ENCODE assay signal across 10 cellular contexts in genomic region chr3:48469046-48469915, GRCh38. TPM values are rescaled to one million over a fixed set of nuclear protein-coding genes. Genes with fewer than 3 reads are reported as not detected.
DNase-seq lines count a peak whose midpoint lies in the region; ATAC-seq and TF ChIP-seq lines count a peak whose summit lies in the region.
"Had no signal": no experiment of that assay in that cellular context is flagged by ENCODE, and none has a peak within 500 bp of the region (broad histone marks: within the 10 kb centered on the region; RNA-seq: fewer than 3 reads in every experiment).

No MANE protein-coding gene starts in this region.

- H3K36me3 ChIP-seq in esophagus muscularis mucosa = peaks cover 14 to 43% (median 37%) of the 10 kb centered on the region in 4 donors

- peaks cover 44% of the 10 kb centered on the region for H3K36me3 Mint-ChIP-seq in activated CD4-positive, alpha-beta T cell treated with anti-CD3 and anti-CD28 coated beads for 36 hours (ENCODE audit: low read depth)
- H3K36me3 Mint-ChIP-seq in T-cell = peaks cover 22% of the 10 kb centered on the region
- H3K36me3 Mint-ChIP-seq in stimulated activated memory B cell treated with anti-CD40 and anti-IgM and Interleukin-4, amounts not matched to agents 10 μg/mL and 1 μg/mL and 100 μg/mL, for 72 hours = peaks cover 29% of the 10 kb centered on the region

- TF ChIP-seq CTCF in esophagus muscularis mucosa (IDR thresholded peaks at IDR 0.05) = no peak

- no peaks in the 10 kb centered on the region for H3K27me3 Mint-ChIP-seq in activated CD4-positive, alpha-beta T cell treated with anti-CD3 and anti-CD28 coated beads for 36 hours
- H3K27me3 Mint-ChIP-seq in T-cell = no peaks in the 10 kb centered on the region
- no peaks in the 10 kb centered on the region for H3K27me3 Mint-ChIP-seq in stimulated activated memory B cell treated with anti-CD40 and anti-IgM and Interleukin-4, amounts not matched to agents 10 μg/mL and 1 μg/mL and 100 μg/mL, for 72 hours

- no peaks in the 10 kb centered on the region for H3K9me3 Mint-ChIP-seq in activated CD4-positive, alpha-beta T cell treated with anti-CD3 and anti-CD28 coated beads for 36 hours (ENCODE audit: low read depth)
- H3K9me3 Mint-ChIP-seq in T-cell = no peaks in the 10 kb centered on the region
- no peaks in the 10 kb centered on the region for H3K9me3 Mint-ChIP-seq in stimulated activated memory B cell treated with anti-CD40 and anti-IgM and Interleukin-4, amounts not matched to agents 10 μg/mL and 1 μg/mL and 100 μg/mL, for 72 hours

- no peaks in the 10 kb centered on the region for H3K27me3 ChIP-seq in esophagus muscularis mucosa

- 85% methylated on average over 20 of the region's 29 CpGs for WGBS in esophagus muscularis mucosa

- peak overlapping the region; percentile 96 to 100 (median 98) for H3K27ac ChIP-seq in esophagus muscularis mucosa (replicated peaks in 1 of 4)

- TF ChIP-seq EP300 in esophagus muscularis mucosa (IDR thresholded peaks at IDR 0.05) = no peak

- H3K4me1 ChIP-seq in esophagus muscularis mucosa = peaks cover 86 to 89% (median 88%) of the 10 kb centered on the region in 4 donors

- H3K27ac Mint-ChIP-seq in activated CD4-positive, alpha-beta T cell treated with anti-CD3 and anti-CD28 coated beads for 36 hours = peak overlapping the region; percentile 96
- H3K27ac Mint-ChIP-seq in T-cell = peak overlapping the region; percentile 86 to 95
- peak overlapping the region; percentile 95 for H3K27ac Mint-ChIP-seq in stimulated activated memory B cell treated with anti-CD40 and anti-IgM and Interleukin-4, amounts not matched to agents 10 μg/mL and 1 μg/mL and 100 μg/mL, for 72 hours

- H3K4me3 ChIP-seq in esophagus muscularis mucosa = no peak overlapping the region

- POLR2A ChIA-PET in activated CD4-positive, alpha-beta T cell treated with anti-CD3 and anti-CD28 coated beads for 36 hours (lab: Charles Lee) = interaction anchor here (0.6 kb wide), 1 partner anchor 142 kb away, joined by 6 read pairs; no protein-coding TSS in a partner anchor
- POLR2A ChIA-PET in T-cell (lab: Charles Lee) = no interaction called here

- intact Hi-C loops in activated CD4-positive, alpha-beta T cell treated with anti-CD3 and anti-CD28 coated beads for 36 hours (cut with DNase I, micrococcal nuclease) = loop anchor here in 1 of 2 experiments (5.0 kb wide), 1 partner anchor 78 kb away; no protein-coding TSS in a partner anchor
- intact Hi-C loops in esophagus muscularis mucosa (cut with DNase I) = no loop called here

- H3K4me3 Mint-ChIP-seq in activated CD4-positive, alpha-beta T cell treated with anti-CD3 and anti-CD28 coated beads for 36 hours = peak overlapping the region; percentile 93
- H3K4me3 Mint-ChIP-seq in T-cell = peak overlapping the region; percentile 69 to 85 (median 83)
- H3K4me3 Mint-ChIP-seq in stimulated activated memory B cell treated with anti-CD40 and anti-IgM and Interleukin-4, amounts not matched to agents 10 μg/mL and 1 μg/mL and 100 μg/mL, for 72 hours = peak overlapping the region; percentile 36

- TF ChIP-seq POLR2A in esophagus muscularis mucosa (IDR thresholded peaks at IDR 0.05; ENCODE audit: low read depth) = no peak

- no peaks in the 10 kb centered on the region for H3K9me3 ChIP-seq in esophagus muscularis mucosa

- no peak for DNase-seq in activated CD4-positive, alpha-beta T cell treated with anti-CD3 and anti-CD28 coated beads for 36 hours
- DNase-seq in activated CD4-positive, alpha-beta T cell treated with anti-CD3 and anti-CD28 coated beads, Interleukin-2, amount 50 U/mL, for 4 hours = no peak
- no peak for DNase-seq in T-cell
- DNase-seq in esophagus muscularis mucosa (ENCODE audit: extremely low spot score) = no peak
- no peak for DNase-seq in DMS 273 treated with DMSO at 0.1 percent for 48 hours (lab: John Stamatoyannopoulos, UW)
- DNase-seq in NCI-H526 (lab: John Stamatoyannopoulos, UW) = no peak
- DNase-seq: activated CD4-positive, alpha-beta T cell treated with anti-CD3 and anti-CD28 coated beads, Interleukin-2, amount 50 U/mL, for 48 hours; PC-3 had no signal

- H3K4me1 Mint-ChIP-seq in activated CD4-positive, alpha-beta T cell treated with anti-CD3 and anti-CD28 coated beads for 36 hours = peaks cover 58% of the 10 kb centered on the region
- peaks cover 62 to 72% (median 70%) of the 10 kb centered on the region in 3 donors for H3K4me1 Mint-ChIP-seq in T-cell
- H3K4me1 Mint-ChIP-seq in stimulated activated memory B cell treated with anti-CD40 and anti-IgM and Interleukin-4, amounts not matched to agents 10 μg/mL and 1 μg/mL and 100 μg/mL, for 72 hours = peaks cover 63% of the 10 kb centered on the region

- no peak for ATAC-seq in activated CD4-positive, alpha-beta T cell treated with anti-CD3 and anti-CD28 coated beads for 36 hours
- ATAC-seq in T-cell (replicated peaks in 1 of 4) = no peak
- ATAC-seq in stimulated activated memory B cell treated with anti-CD40 and anti-IgM and Interleukin-4, amounts not matched to agents 10 μg/mL and 1 μg/mL and 100 μg/mL, for 72 hours = no peak
- ATAC-seq in GM19023 (IDR thresholded peaks at IDR 0.05; ENCODE audit: unreplicated experiment) = no peak
- ATAC-seq: PC-3 had no signal

- CTCF ChIA-PET in activated CD4-positive, alpha-beta T cell treated with anti-CD3 and anti-CD28 coated beads for 36 hours (lab: Charles Lee) = interaction anchor here (0.6 to 1.6 kb wide), 3 partner anchors 34 to 398 kb away, joined by 3 to 6 read pairs (median 3); no protein-coding TSS in a partner anchor
- CTCF ChIA-PET in T-cell (lab: Charles Lee) = interaction anchor here (1.0 to 1.5 kb wide), 2 partner anchors 12 to 33 kb away, joined by 4 read pairs; no protein-coding TSS in a partner anchor

RNA-seq across cellular contexts. Expression of gene ATRIP, which starts 22.7 kb away (rescaled TPM):
- 10 to 100 TPM; 16.8 to 21.0 TPM for total RNA-seq in activated CD4-positive, alpha-beta T cell treated with anti-CD3 and anti-CD28 coated beads for 36 hours
- total RNA-seq in T-cell (10 to 100 TPM in 3 of 5 donors, 1 to 10 TPM in 2; 7.8 to 14.9 (median 12.8) TPM), esophagus muscularis mucosa (1 to 10 TPM; 4.2 to 8.5 (median 5.3) TPM)

RNA-seq across cellular contexts. Expression of gene TMA7, which starts 29.2 kb away (rescaled TPM):
- total RNA-seq in activated CD4-positive, alpha-beta T cell treated with anti-CD3 and anti-CD28 coated beads for 36 hours = 100 to 1,000 TPM; 260 to 324 TPM
- total RNA-seq in T-cell (100 to 1,000 TPM; 216 to 245 (median 229) TPM), esophagus muscularis mucosa (100 to 1,000 TPM; 167 to 270 (median 205) TPM)

RNA-seq across cellular contexts. Expression of gene CCDC51, which starts 29.4 kb away (rescaled TPM):
- total RNA-seq in activated CD4-positive, alpha-beta T cell treated with anti-CD3 and anti-CD28 coated beads for 36 hours = 10 to 100 TPM; 17.5 to 25.0 TPM
- 1 to 10 TPM; 5.0 to 7.9 (median 6.4) TPM for total RNA-seq in T-cell
- total RNA-seq in esophagus muscularis mucosa = 10 to 100 TPM; 15.6 to 26.6 (median 23.0) TPM

RNA-seq across cellular contexts. Expression of gene SHISA5, which starts 34.7 kb away (rescaled TPM):
- 10 to 100 TPM; 52.9 to 68.8 TPM for total RNA-seq in activated CD4-positive, alpha-beta T cell treated with anti-CD3 and anti-CD28 coated beads for 36 hours
- total RNA-seq in T-cell (100 to 1,000 TPM; 156 to 258 (median 217) TPM), esophagus muscularis mucosa (100 to 1,000 TPM; 101 to 158 (median 148) TPM)

RNA-seq across cellular contexts. Expression of gene PLXNB1, which starts 39.4 kb away (rescaled TPM):
- total RNA-seq in activated CD4-positive, alpha-beta T cell treated with anti-CD3 and anti-CD28 coated beads for 36 hours = 1 to 10 TPM; 3.7 to 5.1 TPM
- total RNA-seq in T-cell (1 to 10 TPM; 2.5 to 6.9 (median 5.9) TPM), esophagus muscularis mucosa (100 to 1,000 TPM; 120 to 200 (median 152) TPM)

Comparison
In these comparisons a context has a peak if more than half of its experiments do, and no peak if none do; other contexts are left out.
1. H3K4me3 Mint-ChIP-seq: peak in every context shown above with its lines; median percentile 93 in activated CD4-positive, alpha-beta T cell treated with anti-CD3 and anti-CD28 coated beads for 36 hours; 83 in T-cell; 36 in stimulated activated memory B cell treated with anti-CD40 and anti-IgM and Interleukin-4, amounts not matched to agents 10 μg/mL and 1 μg/mL and 100 μg/mL, for 72 hours.